In the genomic region with DNA sequence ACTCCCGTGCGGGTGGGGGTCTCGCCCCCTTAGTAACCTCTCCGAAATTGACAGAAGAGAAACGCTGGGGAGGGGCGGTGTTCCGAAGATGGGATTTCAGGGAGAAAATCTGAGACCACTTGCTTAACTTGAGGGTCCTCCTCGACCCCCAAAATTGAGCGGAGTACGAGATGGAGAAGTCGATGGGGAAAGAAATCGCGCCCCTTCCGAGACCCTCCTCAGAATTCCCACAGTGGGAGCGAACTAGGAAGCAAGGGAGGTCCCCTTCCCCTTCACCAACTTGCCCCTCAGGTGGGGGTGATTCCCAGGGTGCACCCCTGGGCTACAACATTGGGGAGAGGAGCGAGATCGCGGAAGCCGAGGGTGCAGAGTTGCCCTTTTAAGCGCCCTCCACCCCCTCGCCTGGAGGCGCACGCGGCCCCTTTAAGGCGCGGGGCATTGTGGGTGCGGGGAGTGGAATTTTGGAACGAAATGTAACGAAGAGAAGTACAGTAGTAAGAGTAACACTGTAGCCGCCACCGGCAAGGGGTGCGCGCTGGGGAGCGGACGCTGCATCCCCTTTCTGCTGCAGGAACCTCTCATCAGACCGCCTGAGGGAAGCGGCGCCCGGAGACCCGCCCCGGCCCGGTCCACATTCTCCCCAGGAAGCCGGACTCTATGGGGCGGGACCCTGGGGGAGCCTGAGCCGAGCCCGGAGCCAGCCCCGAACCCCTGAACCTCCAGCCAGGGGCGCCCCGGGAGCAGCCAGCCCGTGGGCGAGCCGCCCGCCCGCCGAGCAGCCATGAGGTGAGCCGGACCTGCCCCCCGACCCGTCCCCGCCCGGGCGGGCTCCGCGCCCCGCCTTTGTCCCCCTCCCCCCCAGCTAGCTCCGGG, we compare ENCODE assay signal across 1 cellular context.
TF ChIP-seq lines count a peak whose summit lies in the region.

A gene (plus strand): TSS at position 489 of the 873 bp plus-strand sequence. CDS start 293 bp downstream, at position 782.

TF ChIP-seq in GM12878, 131 proteins besides CTCF, POLR2A, EP300 and RAD21 (continued from another document and continues in another):
- TF ChIP-seq, protein P1, sequence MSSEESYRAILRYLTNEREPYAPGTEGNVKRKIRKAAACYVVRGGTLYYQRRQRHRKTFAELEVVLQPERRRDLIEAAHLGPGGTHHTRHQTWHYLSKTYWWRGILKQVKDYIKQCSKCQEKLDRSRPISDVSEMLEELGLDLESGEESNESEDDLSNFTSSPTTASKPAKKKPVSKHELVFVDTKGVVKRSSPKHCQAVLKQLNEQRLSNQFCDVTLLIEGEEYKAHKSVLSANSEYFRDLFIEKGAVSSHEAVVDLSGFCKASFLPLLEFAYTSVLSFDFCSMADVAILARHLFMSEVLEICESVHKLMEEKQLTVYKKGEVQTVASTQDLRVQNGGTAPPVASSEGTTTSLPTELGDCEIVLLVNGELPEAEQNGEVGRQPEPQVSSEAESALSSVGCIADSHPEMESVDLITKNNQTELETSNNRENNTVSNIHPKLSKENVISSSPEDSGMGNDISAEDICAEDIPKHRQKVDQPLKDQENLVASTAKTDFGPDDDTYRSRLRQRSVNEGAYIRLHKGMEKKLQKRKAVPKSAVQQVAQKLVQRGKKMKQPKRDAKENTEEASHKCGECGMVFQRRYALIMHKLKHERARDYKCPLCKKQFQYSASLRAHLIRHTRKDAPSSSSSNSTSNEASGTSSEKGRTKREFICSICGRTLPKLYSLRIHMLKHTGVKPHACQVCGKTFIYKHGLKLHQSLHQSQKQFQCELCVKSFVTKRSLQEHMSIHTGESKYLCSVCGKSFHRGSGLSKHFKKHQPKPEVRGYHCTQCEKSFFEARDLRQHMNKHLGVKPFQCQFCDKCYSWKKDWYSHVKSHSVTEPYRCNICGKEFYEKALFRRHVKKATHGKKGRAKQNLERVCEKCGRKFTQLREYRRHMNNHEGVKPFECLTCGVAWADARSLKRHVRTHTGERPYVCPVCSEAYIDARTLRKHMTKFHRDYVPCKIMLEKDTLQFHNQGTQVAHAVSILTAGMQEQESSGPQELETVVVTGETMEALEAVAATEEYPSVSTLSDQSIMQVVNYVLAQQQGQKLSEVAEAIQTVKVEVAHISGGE (CRISPR knock-in tag; IDR thresholded peaks at IDR 0.05): no peak
- TF ChIP-seq NBN (IDR thresholded peaks at IDR 0.05) (peak; percentile 4; the same call in 1 of the 2 replicates), CREB1 (IDR thresholded peaks at IDR 0.05; ENCODE audit: low read depth) (no peak), SIN3A (IDR thresholded peaks at IDR 0.05; ENCODE audit: low read depth, low read length) (peak; percentile 84), NR2F1 (conservative IDR thresholded peaks at IDR 0.05) (peak; percentile 39), CHD4 (IDR thresholded peaks at IDR 0.05) (no peak), RAD51 (IDR thresholded peaks at IDR 0.05) (no peak), ZNF274 (IDR thresholded peaks at IDR 0.05; ENCODE audit: insufficient read depth, insufficient read length) (no peak), CBFB (IDR thresholded peaks at IDR 0.05; ENCODE audit: low read depth) (peak; percentile 81), ZNF622 (IDR thresholded peaks at IDR 0.05) (no peak), BMI1 (IDR thresholded peaks at IDR 0.05; ENCODE audit: borderline replicate concordance) (no peak), ZZZ3 (IDR thresholded peaks at IDR 0.05; ENCODE audit: control insufficient read depth, insufficient read length, low read depth) (no peak), KLF5 (IDR thresholded peaks at IDR 0.05; ENCODE audit: partially characterized antibody) (no peak), MEF2B (IDR thresholded peaks at IDR 0.05; ENCODE audit: partially characterized antibody, poor library complexity, severe bottlenecking) (peak; percentile 78), STAT3 (IDR thresholded peaks at IDR 0.05; ENCODE audit: low read depth, low read length) (no peak), ZBED1 (IDR thresholded peaks at IDR 0.05; ENCODE audit: borderline replicate concordance) (peak; percentile 72; the same call in 1 of the 2 replicates), SMARCA5 (IDR thresholded peaks at IDR 0.05) (peak; percentile 45; the same call in 1 of the 2 replicates)
- TF ChIP-seq, protein P2, sequence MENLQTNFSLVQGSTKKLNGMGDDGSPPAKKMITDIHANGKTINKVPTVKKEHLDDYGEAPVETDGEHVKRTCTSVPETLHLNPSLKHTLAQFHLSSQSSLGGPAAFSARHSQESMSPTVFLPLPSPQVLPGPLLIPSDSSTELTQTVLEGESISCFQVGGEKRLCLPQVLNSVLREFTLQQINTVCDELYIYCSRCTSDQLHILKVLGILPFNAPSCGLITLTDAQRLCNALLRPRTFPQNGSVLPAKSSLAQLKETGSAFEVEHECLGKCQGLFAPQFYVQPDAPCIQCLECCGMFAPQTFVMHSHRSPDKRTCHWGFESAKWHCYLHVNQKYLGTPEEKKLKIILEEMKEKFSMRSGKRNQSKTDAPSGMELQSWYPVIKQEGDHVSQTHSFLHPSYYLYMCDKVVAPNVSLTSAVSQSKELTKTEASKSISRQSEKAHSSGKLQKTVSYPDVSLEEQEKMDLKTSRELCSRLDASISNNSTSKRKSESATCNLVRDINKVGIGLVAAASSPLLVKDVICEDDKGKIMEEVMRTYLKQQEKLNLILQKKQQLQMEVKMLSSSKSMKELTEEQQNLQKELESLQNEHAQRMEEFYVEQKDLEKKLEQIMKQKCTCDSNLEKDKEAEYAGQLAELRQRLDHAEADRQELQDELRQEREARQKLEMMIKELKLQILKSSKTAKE (IDR thresholded peaks at IDR 0.05; ENCODE audit: low read depth, poor library complexity, severe bottlenecking): no peak
- TF ChIP-seq, protein P3, sequence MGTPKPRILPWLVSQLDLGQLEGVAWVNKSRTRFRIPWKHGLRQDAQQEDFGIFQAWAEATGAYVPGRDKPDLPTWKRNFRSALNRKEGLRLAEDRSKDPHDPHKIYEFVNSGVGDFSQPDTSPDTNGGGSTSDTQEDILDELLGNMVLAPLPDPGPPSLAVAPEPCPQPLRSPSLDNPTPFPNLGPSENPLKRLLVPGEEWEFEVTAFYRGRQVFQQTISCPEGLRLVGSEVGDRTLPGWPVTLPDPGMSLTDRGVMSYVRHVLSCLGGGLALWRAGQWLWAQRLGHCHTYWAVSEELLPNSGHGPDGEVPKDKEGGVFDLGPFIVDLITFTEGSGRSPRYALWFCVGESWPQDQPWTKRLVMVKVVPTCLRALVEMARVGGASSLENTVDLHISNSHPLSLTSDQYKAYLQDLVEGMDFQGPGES (IDR thresholded peaks at IDR 0.05): no peak
- TF ChIP-seq, protein P4, sequence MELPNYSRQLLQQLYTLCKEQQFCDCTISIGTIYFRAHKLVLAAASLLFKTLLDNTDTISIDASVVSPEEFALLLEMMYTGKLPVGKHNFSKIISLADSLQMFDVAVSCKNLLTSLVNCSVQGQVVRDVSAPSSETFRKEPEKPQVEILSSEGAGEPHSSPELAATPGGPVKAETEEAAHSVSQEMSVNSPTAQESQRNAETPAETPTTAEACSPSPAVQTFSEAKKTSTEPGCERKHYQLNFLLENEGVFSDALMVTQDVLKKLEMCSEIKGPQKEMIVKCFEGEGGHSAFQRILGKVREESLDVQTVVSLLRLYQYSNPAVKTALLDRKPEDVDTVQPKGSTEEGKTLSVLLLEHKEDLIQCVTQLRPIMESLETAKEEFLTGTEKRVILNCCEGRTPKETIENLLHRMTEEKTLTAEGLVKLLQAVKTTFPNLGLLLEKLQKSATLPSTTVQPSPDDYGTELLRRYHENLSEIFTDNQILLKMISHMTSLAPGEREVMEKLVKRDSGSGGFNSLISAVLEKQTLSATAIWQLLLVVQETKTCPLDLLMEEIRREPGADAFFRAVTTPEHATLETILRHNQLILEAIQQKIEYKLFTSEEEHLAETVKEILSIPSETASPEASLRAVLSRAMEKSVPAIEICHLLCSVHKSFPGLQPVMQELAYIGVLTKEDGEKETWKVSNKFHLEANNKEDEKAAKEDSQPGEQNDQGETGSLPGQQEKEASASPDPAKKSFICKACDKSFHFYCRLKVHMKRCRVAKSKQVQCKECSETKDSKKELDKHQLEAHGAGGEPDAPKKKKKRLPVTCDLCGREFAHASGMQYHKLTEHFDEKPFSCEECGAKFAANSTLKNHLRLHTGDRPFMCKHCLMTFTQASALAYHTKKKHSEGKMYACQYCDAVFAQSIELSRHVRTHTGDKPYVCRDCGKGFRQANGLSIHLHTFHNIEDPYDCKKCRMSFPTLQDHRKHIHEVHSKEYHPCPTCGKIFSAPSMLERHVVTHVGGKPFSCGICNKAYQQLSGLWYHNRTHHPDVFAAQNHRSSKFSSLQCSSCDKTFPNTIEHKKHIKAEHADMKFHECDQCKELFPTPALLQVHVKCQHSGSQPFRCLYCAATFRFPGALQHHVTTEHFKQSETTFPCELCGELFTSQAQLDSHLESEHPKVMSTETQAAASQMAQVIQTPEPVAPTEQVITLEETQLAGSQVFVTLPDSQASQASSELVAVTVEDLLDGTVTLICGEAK (IDR thresholded peaks at IDR 0.05; ENCODE audit: borderline replicate concordance): no peak
- TF ChIP-seq, protein P5, sequence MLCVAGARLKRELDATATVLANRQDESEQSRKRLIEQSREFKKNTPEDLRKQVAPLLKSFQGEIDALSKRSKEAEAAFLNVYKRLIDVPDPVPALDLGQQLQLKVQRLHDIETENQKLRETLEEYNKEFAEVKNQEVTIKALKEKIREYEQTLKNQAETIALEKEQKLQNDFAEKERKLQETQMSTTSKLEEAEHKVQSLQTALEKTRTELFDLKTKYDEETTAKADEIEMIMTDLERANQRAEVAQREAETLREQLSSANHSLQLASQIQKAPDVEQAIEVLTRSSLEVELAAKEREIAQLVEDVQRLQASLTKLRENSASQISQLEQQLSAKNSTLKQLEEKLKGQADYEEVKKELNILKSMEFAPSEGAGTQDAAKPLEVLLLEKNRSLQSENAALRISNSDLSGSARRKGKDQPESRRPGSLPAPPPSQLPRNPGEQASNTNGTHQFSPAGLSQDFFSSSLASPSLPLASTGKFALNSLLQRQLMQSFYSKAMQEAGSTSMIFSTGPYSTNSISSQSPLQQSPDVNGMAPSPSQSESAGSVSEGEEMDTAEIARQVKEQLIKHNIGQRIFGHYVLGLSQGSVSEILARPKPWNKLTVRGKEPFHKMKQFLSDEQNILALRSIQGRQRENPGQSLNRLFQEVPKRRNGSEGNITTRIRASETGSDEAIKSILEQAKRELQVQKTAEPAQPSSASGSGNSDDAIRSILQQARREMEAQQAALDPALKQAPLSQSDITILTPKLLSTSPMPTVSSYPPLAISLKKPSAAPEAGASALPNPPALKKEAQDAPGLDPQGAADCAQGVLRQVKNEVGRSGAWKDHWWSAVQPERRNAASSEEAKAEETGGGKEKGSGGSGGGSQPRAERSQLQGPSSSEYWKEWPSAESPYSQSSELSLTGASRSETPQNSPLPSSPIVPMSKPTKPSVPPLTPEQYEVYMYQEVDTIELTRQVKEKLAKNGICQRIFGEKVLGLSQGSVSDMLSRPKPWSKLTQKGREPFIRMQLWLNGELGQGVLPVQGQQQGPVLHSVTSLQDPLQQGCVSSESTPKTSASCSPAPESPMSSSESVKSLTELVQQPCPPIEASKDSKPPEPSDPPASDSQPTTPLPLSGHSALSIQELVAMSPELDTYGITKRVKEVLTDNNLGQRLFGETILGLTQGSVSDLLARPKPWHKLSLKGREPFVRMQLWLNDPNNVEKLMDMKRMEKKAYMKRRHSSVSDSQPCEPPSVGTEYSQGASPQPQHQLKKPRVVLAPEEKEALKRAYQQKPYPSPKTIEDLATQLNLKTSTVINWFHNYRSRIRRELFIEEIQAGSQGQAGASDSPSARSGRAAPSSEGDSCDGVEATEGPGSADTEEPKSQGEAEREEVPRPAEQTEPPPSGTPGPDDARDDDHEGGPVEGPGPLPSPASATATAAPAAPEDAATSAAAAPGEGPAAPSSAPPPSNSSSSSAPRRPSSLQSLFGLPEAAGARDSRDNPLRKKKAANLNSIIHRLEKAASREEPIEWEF (IDR thresholded peaks at IDR 0.05; ENCODE audit: insufficient replicate concordance, low read depth, low read length): no peak
- TF ChIP-seq, protein P6, sequence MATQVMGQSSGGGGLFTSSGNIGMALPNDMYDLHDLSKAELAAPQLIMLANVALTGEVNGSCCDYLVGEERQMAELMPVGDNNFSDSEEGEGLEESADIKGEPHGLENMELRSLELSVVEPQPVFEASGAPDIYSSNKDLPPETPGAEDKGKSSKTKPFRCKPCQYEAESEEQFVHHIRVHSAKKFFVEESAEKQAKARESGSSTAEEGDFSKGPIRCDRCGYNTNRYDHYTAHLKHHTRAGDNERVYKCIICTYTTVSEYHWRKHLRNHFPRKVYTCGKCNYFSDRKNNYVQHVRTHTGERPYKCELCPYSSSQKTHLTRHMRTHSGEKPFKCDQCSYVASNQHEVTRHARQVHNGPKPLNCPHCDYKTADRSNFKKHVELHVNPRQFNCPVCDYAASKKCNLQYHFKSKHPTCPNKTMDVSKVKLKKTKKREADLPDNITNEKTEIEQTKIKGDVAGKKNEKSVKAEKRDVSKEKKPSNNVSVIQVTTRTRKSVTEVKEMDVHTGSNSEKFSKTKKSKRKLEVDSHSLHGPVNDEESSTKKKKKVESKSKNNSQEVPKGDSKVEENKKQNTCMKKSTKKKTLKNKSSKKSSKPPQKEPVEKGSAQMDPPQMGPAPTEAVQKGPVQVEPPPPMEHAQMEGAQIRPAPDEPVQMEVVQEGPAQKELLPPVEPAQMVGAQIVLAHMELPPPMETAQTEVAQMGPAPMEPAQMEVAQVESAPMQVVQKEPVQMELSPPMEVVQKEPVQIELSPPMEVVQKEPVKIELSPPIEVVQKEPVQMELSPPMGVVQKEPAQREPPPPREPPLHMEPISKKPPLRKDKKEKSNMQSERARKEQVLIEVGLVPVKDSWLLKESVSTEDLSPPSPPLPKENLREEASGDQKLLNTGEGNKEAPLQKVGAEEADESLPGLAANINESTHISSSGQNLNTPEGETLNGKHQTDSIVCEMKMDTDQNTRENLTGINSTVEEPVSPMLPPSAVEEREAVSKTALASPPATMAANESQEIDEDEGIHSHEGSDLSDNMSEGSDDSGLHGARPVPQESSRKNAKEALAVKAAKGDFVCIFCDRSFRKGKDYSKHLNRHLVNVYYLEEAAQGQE (IDR thresholded peaks at IDR 0.05; ENCODE audit: low read depth, low read length): no peak
- TF ChIP-seq, protein P7, sequence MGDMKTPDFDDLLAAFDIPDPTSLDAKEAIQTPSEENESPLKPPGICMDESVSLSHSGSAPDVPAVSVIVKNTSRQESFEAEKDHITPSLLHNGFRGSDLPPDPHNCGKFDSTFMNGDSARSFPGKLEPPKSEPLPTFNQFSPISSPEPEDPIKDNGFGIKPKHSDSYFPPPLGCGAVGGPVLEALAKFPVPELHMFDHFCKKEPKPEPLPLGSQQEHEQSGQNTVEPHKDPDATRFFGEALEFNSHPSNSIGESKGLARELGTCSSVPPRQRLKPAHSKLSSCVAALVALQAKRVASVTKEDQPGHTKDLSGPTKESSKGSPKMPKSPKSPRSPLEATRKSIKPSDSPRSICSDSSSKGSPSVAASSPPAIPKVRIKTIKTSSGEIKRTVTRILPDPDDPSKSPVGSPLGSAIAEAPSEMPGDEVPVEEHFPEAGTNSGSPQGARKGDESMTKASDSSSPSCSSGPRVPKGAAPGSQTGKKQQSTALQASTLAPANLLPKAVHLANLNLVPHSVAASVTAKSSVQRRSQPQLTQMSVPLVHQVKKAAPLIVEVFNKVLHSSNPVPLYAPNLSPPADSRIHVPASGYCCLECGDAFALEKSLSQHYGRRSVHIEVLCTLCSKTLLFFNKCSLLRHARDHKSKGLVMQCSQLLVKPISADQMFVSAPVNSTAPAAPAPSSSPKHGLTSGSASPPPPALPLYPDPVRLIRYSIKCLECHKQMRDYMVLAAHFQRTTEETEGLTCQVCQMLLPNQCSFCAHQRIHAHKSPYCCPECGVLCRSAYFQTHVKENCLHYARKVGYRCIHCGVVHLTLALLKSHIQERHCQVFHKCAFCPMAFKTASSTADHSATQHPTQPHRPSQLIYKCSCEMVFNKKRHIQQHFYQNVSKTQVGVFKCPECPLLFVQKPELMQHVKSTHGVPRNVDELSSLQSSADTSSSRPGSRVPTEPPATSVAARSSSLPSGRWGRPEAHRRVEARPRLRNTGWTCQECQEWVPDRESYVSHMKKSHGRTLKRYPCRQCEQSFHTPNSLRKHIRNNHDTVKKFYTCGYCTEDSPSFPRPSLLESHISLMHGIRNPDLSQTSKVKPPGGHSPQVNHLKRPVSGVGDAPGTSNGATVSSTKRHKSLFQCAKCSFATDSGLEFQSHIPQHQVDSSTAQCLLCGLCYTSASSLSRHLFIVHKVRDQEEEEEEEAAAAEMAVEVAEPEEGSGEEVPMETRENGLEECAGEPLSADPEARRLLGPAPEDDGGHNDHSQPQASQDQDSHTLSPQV (IDR thresholded peaks at IDR 0.05): no peak
